ENCODE assay signal across 1 cellular context in the genomic region with DNA sequence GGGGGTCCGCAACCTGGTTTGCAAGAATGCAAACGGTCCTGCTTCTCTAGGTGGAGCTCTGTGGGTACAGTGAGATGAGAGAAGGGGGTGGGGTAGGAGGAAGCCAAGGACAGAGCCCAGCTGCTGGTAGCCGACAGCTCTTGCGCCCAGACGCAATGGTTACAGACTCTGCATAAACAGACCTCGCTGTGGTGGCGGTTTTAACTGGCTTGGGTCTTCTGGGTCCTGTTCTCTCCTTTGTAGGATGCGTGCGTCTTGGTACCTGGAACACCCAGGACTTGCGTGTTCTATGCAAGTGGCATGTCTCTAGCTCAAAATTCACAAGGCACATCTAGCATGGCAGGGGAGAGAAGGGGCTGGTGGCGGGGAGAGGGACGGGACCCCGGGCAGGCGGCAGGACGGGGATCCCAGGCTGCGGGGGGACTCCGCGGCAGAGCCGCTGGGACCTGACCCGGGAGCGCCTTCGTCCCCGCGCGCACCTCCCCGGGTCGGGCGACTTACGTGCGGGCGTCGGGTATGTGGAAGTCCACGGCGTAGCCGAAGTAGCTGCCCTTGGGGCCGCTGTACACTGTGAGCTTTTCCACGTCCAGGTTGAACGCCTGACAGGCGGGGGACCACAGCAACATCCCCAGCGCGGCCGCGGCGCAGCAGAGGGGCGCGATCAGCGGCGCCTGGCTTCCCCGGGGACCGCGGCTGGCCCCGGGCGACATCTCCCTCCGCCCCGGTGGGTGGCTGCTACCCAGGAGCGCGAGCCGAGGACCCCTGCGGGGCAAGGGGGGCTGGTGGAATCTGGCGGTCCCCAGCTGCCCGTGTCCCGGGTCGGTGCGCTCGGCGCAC.
TF ChIP-seq lines count a peak whose summit lies in the region.

No MANE protein-coding gene starts in this region.

TF ChIP-seq in SK-N-SH treated with all-trans-retinoic acid at 6 μM for 48 hours, 23 proteins besides CTCF, POLR2A, EP300 and RAD21 (continued from another document):
- TF ChIP-seq, protein P1, sequence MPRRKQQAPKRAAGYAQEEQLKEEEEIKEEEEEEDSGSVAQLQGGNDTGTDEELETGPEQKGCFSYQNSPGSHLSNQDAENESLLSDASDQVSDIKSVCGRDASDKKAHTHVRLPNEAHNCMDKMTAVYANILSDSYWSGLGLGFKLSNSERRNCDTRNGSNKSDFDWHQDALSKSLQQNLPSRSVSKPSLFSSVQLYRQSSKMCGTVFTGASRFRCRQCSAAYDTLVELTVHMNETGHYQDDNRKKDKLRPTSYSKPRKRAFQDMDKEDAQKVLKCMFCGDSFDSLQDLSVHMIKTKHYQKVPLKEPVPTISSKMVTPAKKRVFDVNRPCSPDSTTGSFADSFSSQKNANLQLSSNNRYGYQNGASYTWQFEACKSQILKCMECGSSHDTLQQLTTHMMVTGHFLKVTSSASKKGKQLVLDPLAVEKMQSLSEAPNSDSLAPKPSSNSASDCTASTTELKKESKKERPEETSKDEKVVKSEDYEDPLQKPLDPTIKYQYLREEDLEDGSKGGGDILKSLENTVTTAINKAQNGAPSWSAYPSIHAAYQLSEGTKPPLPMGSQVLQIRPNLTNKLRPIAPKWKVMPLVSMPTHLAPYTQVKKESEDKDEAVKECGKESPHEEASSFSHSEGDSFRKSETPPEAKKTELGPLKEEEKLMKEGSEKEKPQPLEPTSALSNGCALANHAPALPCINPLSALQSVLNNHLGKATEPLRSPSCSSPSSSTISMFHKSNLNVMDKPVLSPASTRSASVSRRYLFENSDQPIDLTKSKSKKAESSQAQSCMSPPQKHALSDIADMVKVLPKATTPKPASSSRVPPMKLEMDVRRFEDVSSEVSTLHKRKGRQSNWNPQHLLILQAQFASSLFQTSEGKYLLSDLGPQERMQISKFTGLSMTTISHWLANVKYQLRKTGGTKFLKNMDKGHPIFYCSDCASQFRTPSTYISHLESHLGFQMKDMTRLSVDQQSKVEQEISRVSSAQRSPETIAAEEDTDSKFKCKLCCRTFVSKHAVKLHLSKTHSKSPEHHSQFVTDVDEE (CRISPR knock-in tag; IDR thresholded peaks at IDR 0.05), result no peak
- no peak for TF ChIP-seq ZNF70 (CRISPR knock-in tag; IDR thresholded peaks at IDR 0.05)
- TF ChIP-seq ESRRG (CRISPR knock-in tag; IDR thresholded peaks at IDR 0.05), result no peak
- TF ChIP-seq CSDC2 (CRISPR knock-in tag; IDR thresholded peaks at IDR 0.05), result no peak
- TF ChIP-seq TCF4 (CRISPR knock-in tag; IDR thresholded peaks at IDR 0.05; ENCODE audit: borderline replicate concordance), result no peak
- TF ChIP-seq ZNF8 (CRISPR knock-in tag; IDR thresholded peaks at IDR 0.05), result no peak
- TF ChIP-seq, protein P2, sequence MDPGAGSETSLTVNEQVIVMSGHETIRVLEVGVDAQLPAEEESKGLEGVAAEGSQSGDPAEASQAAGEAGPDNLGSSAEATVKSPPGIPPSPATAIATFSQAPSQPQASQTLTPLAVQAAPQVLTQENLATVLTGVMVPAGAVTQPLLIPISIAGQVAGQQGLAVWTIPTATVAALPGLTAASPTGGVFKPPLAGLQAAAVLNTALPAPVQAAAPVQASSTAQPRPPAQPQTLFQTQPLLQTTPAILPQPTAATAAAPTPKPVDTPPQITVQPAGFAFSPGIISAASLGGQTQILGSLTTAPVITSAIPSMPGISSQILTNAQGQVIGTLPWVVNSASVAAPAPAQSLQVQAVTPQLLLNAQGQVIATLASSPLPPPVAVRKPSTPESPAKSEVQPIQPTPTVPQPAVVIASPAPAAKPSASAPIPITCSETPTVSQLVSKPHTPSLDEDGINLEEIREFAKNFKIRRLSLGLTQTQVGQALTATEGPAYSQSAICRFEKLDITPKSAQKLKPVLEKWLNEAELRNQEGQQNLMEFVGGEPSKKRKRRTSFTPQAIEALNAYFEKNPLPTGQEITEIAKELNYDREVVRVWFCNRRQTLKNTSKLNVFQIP (CRISPR knock-in tag; IDR thresholded peaks at IDR 0.05; ENCODE audit: borderline replicate concordance, low read depth), result no peak
- no peak for TF ChIP-seq ISL1 (CRISPR knock-in tag; IDR thresholded peaks at IDR 0.05)
- no peak for TF ChIP-seq ZFP30 (CRISPR knock-in tag; IDR thresholded peaks at IDR 0.05)
